ENCODE assay signal across 8 cellular contexts in the genomic region with DNA sequence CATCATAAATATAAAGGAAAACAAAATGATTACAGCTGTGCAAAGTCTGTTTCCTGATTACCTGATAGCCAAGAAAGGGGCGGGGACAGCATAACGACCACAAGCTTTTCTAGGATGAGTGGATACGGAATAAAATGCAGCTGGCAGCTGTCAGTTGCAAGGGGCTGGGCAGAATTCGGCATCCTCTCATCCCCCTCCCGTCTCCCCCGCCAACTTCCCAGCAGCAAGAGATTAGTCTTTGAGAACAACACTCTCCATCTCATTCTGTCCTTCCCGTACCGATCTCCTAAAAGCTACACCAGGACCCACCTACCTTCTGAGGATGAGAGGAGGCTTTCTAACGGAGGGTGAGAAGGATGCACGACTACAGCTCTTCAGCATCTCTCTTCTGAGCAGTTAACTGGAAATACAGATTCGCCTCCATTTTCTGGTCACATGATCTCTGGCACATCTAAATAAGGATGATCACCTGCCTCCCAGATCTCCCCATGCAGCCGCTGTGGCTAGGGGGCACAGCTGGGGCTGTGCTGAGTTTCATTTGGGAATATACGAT.
DNase-seq lines count a peak whose midpoint lies in the region; ATAC-seq, FAIRE-seq and TF ChIP-seq lines count a peak whose summit lies in the region.

No MANE protein-coding gene starts in this region.

- TF ChIP-seq POLR2A in H1 (IDR thresholded peaks at IDR 0.05; ENCODE audit: control extremely low read depth in 1 of 2, low read depth in 2 of 2, low read length in 2 of 2) (no peak), lower leg skin (IDR thresholded peaks at IDR 0.05) (no peak)

- no peaks in the 10 kb centered on the region for H3K79me1 ChIP-seq in H1 (ENCODE audit: low read depth, low read length)

- no peaks in the 10 kb centered on the region for H3K23me2 ChIP-seq in H1 (ENCODE audit: low read depth, low read length)

- DNase-seq in NCI-H82 (lab: John Stamatoyannopoulos, UW) = peak; percentile 72
- peak in 1 of 2 experiments; percentile 45 for DNase-seq in H1 (ENCODE audit: low read depth in 1 of 2, low spot score in 2 of 2)
- DNase-seq in osteocyte (ENCODE audit: extremely low spot score, unreplicated experiment) = no peak
- DNase-seq in lower leg skin (ENCODE audit: low spot score in 2 of 2) = no peak
- no peak for DNase-seq in PC-3
- no peak for DNase-seq in D341Med (ENCODE audit: low spot score)
- DNase-seq in GF-D8 (lab: John Stamatoyannopoulos, UW) = no peak

- peaks cover 42% of the 10 kb centered on the region for H3K27me3 Mint-ChIP-seq in osteocyte (ENCODE audit: unreplicated experiment)

- H4K8ac ChIP-seq in H1 (ENCODE audit: extremely low read depth, insufficient read depth, low read length) = no peak overlapping the region

- 36% methylated on average over 13 of the region's 13 CpGs; no CpG with 5 or more reads in 1 of the 2 experiments for WGBS in H1 (ENCODE audit: extremely low coverage in 1 of 2, insufficient coverage in 1 of 2, insufficient read length in 1 of 2, insufficient replicate concordance in 2 of 2, low coverage in 1 of 2, low lambda C conversion rate in 2 of 2, missing lambda C conversion rate in 1 of 2), 2 experiments
- WGBS in lower leg skin, 2 donors = 5 to 9% methylated on average over 13 of the region's 13 CpGs

- H3K4me2 ChIP-seq in H1 (ENCODE audit: insufficient read depth in 1 of 2, low read depth in 2 of 2, low read length in 2 of 2) = peak overlapping the region; percentile 70 to 74
- H3K4me2 ChIP-seq in PC-3 (ENCODE audit: low read length) = no peak overlapping the region

- H3K4me3 ChIP-seq in H1 (ENCODE audit: extremely low read depth in 1 of 4, insufficient read depth in 2 of 4, low read depth in 3 of 4, low read length in 4 of 4) (peak overlapping the region; percentile 28 to 58 (median 42); a peak in 6 of 8 replicates), lower leg skin (ENCODE audit: low read depth, poor library complexity, severe bottlenecking) (no peak overlapping the region), PC-3 (ENCODE audit: low read length) (no peak overlapping the region)

- H4K20me1 ChIP-seq in H1 (replicated peaks in 1 of 2; ENCODE audit: control insufficient read depth in 1 of 2, insufficient read depth in 2 of 2, low read length in 2 of 2) (no peaks in the 10 kb centered on the region), PC-3 (ENCODE audit: low read length) (no peaks in the 10 kb centered on the region)

- no peaks in the 10 kb centered on the region for H3K9me2 ChIP-seq in PC-3 (replicated peaks; ENCODE audit: low read length)

- FAIRE-seq in H1 (lab: Jason Lieb, UNC) = no peak

- no peaks in the 10 kb centered on the region for H3K79me2 ChIP-seq in H1 (ENCODE audit: control insufficient read depth in 1 of 2, insufficient read depth in 2 of 2, low read length in 2 of 2)
- no peaks in the 10 kb centered on the region for H3K79me2 ChIP-seq in PC-3 (ENCODE audit: low read length)

- no peak overlapping the region for H3K56ac ChIP-seq in H1 (replicated peaks; ENCODE audit: insufficient read length, low read depth, low read length)

- H2BK12ac ChIP-seq in H1 (ENCODE audit: low read depth, low read length) = no peak overlapping the region; the same call in 1 of the 2 replicates

- no peak overlapping the region for H3K27ac Mint-ChIP-seq in osteocyte (ENCODE audit: unreplicated experiment)

- H3K36me3 ChIP-seq in H1 (ENCODE audit: control insufficient read depth in 2 of 4, insufficient read depth in 4 of 4, low read length in 3 of 4) (no peaks in the 10 kb centered on the region), PC-3 (ENCODE audit: low read depth, low read length) (no peaks in the 10 kb centered on the region)

- H3K4me3 Mint-ChIP-seq in osteocyte (ENCODE audit: unreplicated experiment) = peak overlapping the region; percentile 68

- H4K5ac ChIP-seq in H1 (ENCODE audit: insufficient read length, low read depth, low read length) = peak overlapping the region; percentile 63

- H2AFZ ChIP-seq in H1 (ENCODE audit: low read length) (peak overlapping the region; percentile 100), PC-3 (ENCODE audit: low read length) (no peak overlapping the region)

- intact Hi-C loops in lower leg skin (cut with DNase I; ENCODE audit: low total_unique reads) (loop anchor here (5.0 kb wide), 1 partner anchor 405 kb away; no protein-coding TSS in a partner anchor), PC-3 (cut with micrococcal nuclease) (no loop called here)

- no peak overlapping the region for H2AK5ac ChIP-seq in H1 (ENCODE audit: low read depth, low read length)

- no peak overlapping the region for H3K23ac ChIP-seq in H1 (ENCODE audit: insufficient read length)

- H3K4me1 ChIP-seq in H1 (replicated peaks in 1 of 4; ENCODE audit: control insufficient read depth in 3 of 4, insufficient read depth in 4 of 4, low read length in 3 of 4) = peaks cover 3 to 10% (median 7%) of the 10 kb centered on the region in 4 experiments; a peak in 6 of 7 replicates
- H3K4me1 ChIP-seq in PC-3 (ENCODE audit: insufficient read depth, low read length) = no peaks in the 10 kb centered on the region

- no peak for TF ChIP-seq RAD21 in H1 (IDR thresholded peaks at IDR 0.05 in 1 of 2, conservative IDR thresholded peaks at IDR 0.05 in 1 of 2; ENCODE audit: low read depth in 2 of 2, low read length in 2 of 2)

- H3K9me3 ChIP-seq in H1 (ENCODE audit: insufficient read depth in 2 of 2, low read depth in 1 of 2, low read length in 1 of 2) = no peaks in the 10 kb centered on the region
- H3K9me3 ChIP-seq in PC-3 (ENCODE audit: low read length) = no peaks in the 10 kb centered on the region

- no peak overlapping the region for H3K18ac ChIP-seq in H1 (ENCODE audit: extremely low read depth, low read length)

- no peak overlapping the region for H2BK5ac ChIP-seq in H1 (ENCODE audit: low read depth, low read length)

- no peak overlapping the region for H2BK120ac ChIP-seq in H1 (replicated peaks; ENCODE audit: low read depth, low read length)

- H2BK20ac ChIP-seq in H1 (ENCODE audit: low read length) = no peak overlapping the region

- H3K27ac ChIP-seq in H1 (ENCODE audit: low read depth, low read length) = no peak overlapping the region
- no peak overlapping the region for H3K27ac ChIP-seq in PC-3 (ENCODE audit: low read length)

- peaks cover 8% of the 10 kb centered on the region for H3K4me1 Mint-ChIP-seq in osteocyte (ENCODE audit: unreplicated experiment)

- no peaks in the 10 kb centered on the region for H3F3A ChIP-seq in PC-3 (ENCODE audit: low read length, unreplicated experiment)

- H3K36me3 Mint-ChIP-seq in osteocyte (ENCODE audit: unreplicated experiment) = no peaks in the 10 kb centered on the region

- TF ChIP-seq CTCF in H1 (IDR thresholded peaks at IDR 0.05; ENCODE audit: control extremely low read depth in 1 of 3, insufficient read depth in 1 of 3, low read depth in 1 of 3, low read length in 3 of 3) (no peak), osteocyte (IDR thresholded peaks at IDR 0.05) (no peak), lower leg skin (IDR thresholded peaks at IDR 0.05) (no peak), PC-3 (conservative IDR thresholded peaks at IDR 0.05; ENCODE audit: low read depth, low read length) (no peak)

- ATAC-seq in HG02884 (IDR thresholded peaks at IDR 0.05; ENCODE audit: unreplicated experiment) (peak; percentile 46), PC-3 (no peak)

- POLR2A ChIA-PET in H1 (lab: Charles Lee; ENCODE audit: partially characterized antibody) (interaction anchor here (0.7 to 0.9 kb wide), 2 partner anchors 214 to 251 kb away, joined by 3 to 4 read pairs; partner anchors contain the start of gene PRUNE2), PC-3 (lab: Charles Lee; ENCODE audit: unreplicated experiment) (no interaction called here)

- no peak overlapping the region for H4K91ac ChIP-seq in H1 (replicated peaks; ENCODE audit: insufficient read length, low read length)

- H3K9ac ChIP-seq in H1 (replicated peaks in 1 of 4; ENCODE audit: extremely low read depth in 1 of 4, low read depth in 3 of 4, low read length in 3 of 4) (peak overlapping the region in 1 of 4 experiments; percentile 64; a peak in 1 of 7 replicates), PC-3 (ENCODE audit: low read length) (no peak overlapping the region)

- H3K9me3 Mint-ChIP-seq in osteocyte (ENCODE audit: unreplicated experiment) = no peaks in the 10 kb centered on the region

- no peak overlapping the region for H2BK15ac ChIP-seq in H1 (ENCODE audit: low read length)

- TF ChIP-seq EP300 in H1 (IDR thresholded peaks at IDR 0.05; ENCODE audit: borderline replicate concordance in 1 of 2, low read depth in 2 of 2, low read length in 2 of 2) = no peak

- no peak overlapping the region for H3K14ac ChIP-seq in H1 (ENCODE audit: insufficient read length)

- CTCF ChIA-PET in H1 (lab: Charles Lee; ENCODE audit: partially characterized antibody) (interaction anchor here (0.7 to 5.2 kb wide), 5 partner anchors 10 to 233 kb away, joined by 3 to 40 read pairs (median 3); partner anchors contain the start of gene GCNT1), PC-3 (lab: Charles Lee) (no interaction called here)

- no TSS peak for BruUV-seq in PC-3 (replicated peaks; lab: Mats Ljungman, UMichigan)

- H3K27me3 ChIP-seq in H1 (replicated peaks in 1 of 4; ENCODE audit: control insufficient read depth in 3 of 4, extremely low read depth in 1 of 4, insufficient read depth in 3 of 4, low read length in 3 of 4) = peaks cover 0 to 15% (median 8%) of the 10 kb centered on the region in 4 experiments; a peak in 5 of 7 replicates
- peaks cover 19% of the 10 kb centered on the region; the same call in 1 of the 2 replicates for H3K27me3 ChIP-seq in PC-3 (ENCODE audit: low read length)

- H3K4ac ChIP-seq in H1 (replicated peaks; ENCODE audit: insufficient read length, low read depth, low read length) = no peak overlapping the region

TF ChIP-seq in H1, 55 proteins besides CTCF, POLR2A, EP300 and RAD21 (continues in another document):
- TF ChIP-seq TAF1 (IDR thresholded peaks at IDR 0.05; ENCODE audit: low read depth, low read length) = peak; percentile 44; the same call in 1 of the 2 replicates
- peak; percentile 75 for TF ChIP-seq USF2 (IDR thresholded peaks at IDR 0.05; ENCODE audit: low read length)
- TF ChIP-seq SIN3A (conservative IDR thresholded peaks at IDR 0.05 in 1 of 2, IDR thresholded peaks at IDR 0.05 in 1 of 2; ENCODE audit: low read depth in 1 of 2, low read length in 2 of 2) = 0 out of 4 replicates have a peak, but pooled peaks of 1 of the 2 experiments have one; percentile 28
- no peak for TF ChIP-seq TAF7 (optimal IDR thresholded peaks at IDR 0.05; ENCODE audit: borderline replicate concordance, low read depth, low read length)
- peak; percentile 72; the same call in 1 of the 2 replicates for TF ChIP-seq YY1 (IDR thresholded peaks at IDR 0.05; ENCODE audit: low read depth, low read length)
- no peak for TF ChIP-seq JUND (IDR thresholded peaks at IDR 0.05; ENCODE audit: low read length)

Comparison
In these comparisons a context has a peak if more than half of its experiments do, and no peak if none do; other contexts are left out.
1. H3K4me3 ChIP-seq: peak in H1 (4 of 4); none in lower leg skin (single experiment) and PC-3 (single experiment).